In the genomic region with DNA sequence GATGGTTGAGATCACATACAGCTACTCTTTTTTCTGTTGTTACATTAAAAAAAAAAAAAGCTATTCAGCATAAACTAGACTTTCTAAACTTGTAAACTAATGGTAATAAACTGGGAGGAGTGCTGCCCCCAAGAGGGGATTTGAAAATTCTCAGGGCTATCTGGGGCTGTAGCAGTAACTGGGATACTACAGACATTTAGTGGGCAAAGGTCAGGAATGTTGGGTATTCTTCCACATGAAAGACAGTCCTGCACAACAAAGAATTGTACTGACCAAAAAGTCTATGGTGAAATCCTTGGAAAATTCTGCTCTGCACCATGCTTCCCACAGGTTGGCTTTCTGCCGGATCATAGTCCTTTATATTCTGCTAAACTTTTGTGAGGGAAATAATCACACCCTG, we compare ENCODE assay signal across 1 cellular context.
TF ChIP-seq lines count a peak whose summit lies in the region.

No MANE protein-coding gene starts in this region.

TF ChIP-seq in GM23338, 12 proteins besides CTCF, POLR2A, EP300 and RAD21:
- TF ChIP-seq, protein P1, sequence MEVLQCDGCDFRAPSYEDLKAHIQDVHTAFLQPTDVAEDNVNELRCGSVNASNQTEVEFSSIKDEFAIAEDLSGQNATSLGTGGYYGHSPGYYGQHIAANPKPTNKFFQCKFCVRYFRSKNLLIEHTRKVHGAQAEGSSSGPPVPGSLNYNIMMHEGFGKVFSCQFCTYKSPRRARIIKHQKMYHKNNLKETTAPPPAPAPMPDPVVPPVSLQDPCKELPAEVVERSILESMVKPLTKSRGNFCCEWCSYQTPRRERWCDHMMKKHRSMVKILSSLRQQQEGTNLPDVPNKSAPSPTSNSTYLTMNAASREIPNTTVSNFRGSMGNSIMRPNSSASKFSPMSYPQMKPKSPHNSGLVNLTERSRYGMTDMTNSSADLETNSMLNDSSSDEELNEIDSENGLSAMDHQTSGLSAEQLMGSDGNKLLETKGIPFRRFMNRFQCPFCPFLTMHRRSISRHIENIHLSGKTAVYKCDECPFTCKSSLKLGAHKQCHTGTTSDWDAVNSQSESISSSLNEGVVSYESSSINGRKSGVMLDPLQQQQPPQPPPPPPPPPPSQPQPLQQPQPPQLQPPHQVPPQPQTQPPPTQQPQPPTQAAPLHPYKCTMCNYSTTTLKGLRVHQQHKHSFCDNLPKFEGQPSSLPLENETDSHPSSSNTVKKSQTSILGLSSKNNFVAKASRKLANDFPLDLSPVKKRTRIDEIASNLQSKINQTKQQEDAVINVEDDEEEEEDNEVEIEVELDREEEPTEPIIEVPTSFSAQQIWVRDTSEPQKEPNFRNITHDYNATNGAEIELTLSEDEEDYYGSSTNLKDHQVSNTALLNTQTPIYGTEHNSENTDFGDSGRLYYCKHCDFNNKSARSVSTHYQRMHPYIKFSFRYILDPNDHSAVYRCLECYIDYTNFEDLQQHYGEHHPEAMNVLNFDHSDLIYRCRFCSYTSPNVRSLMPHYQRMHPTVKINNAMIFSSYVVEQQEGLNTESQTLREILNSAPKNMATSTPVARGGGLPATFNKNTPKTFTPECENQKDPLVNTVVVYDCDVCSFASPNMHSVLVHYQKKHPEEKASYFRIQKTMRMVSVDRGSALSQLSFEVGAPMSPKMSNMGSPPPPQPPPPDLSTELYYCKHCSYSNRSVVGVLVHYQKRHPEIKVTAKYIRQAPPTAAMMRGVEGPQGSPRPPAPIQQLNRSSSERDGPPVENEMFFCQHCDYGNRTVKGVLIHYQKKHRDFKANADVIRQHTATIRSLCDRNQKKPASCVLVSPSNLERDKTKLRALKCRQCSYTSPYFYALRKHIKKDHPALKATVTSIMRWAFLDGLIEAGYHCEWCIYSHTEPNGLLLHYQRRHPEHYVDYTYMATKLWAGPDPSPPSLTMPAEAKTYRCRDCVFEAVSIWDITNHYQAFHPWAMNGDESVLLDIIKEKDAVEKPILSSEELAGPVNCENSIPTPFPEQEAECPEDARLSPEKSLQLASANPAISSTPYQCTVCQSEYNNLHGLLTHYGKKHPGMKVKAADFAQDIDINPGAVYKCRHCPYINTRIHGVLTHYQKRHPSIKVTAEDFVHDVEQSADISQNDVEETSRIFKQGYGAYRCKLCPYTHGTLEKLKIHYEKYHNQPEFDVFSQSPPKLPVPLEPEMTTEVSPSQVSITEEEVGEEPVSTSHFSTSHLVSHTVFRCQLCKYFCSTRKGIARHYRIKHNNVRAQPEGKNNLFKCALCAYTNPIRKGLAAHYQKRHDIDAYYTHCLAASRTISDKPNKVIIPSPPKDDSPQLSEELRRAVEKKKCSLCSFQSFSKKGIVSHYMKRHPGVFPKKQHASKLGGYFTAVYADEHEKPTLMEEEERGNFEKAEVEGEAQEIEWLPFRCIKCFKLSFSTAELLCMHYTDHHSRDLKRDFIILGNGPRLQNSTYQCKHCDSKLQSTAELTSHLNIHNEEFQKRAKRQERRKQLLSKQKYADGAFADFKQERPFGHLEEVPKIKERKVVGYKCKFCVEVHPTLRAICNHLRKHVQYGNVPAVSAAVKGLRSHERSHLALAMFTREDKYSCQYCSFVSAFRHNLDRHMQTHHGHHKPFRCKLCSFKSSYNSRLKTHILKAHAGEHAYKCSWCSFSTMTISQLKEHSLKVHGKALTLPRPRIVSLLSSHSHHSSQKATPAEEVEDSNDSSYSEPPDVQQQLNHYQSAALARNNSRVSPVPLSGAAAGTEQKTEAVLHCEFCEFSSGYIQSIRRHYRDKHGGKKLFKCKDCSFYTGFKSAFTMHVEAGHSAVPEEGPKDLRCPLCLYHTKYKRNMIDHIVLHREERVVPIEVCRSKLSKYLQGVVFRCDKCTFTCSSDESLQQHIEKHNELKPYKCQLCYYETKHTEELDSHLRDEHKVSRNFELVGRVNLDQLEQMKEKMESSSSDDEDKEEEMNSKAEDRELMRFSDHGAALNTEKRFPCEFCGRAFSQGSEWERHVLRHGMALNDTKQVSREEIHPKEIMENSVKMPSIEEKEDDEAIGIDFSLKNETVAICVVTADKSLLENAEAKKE (CRISPR knock-in tag; IDR thresholded peaks at IDR 0.05) = no peak
- TF ChIP-seq POLR2AphosphoS5 (IDR thresholded peaks at IDR 0.05; ENCODE audit: low read depth) = no peak
- no peak for TF ChIP-seq JUNB (IDR thresholded peaks at IDR 0.05; ENCODE audit: unreplicated experiment)
- no peak for TF ChIP-seq CREB1 (CRISPR knock-in tag; IDR thresholded peaks at IDR 0.05; ENCODE audit: low read depth)
- no peak for TF ChIP-seq EZH2phosphoT487 (IDR thresholded peaks at IDR 0.05; ENCODE audit: unreplicated experiment)
- TF ChIP-seq EZH2 (IDR thresholded peaks at IDR 0.05; ENCODE audit: low read depth, unreplicated experiment) = no peak
- TF ChIP-seq NANOG (IDR thresholded peaks at IDR 0.05; ENCODE audit: borderline replicate concordance) = no peak
- TF ChIP-seq, protein P2, sequence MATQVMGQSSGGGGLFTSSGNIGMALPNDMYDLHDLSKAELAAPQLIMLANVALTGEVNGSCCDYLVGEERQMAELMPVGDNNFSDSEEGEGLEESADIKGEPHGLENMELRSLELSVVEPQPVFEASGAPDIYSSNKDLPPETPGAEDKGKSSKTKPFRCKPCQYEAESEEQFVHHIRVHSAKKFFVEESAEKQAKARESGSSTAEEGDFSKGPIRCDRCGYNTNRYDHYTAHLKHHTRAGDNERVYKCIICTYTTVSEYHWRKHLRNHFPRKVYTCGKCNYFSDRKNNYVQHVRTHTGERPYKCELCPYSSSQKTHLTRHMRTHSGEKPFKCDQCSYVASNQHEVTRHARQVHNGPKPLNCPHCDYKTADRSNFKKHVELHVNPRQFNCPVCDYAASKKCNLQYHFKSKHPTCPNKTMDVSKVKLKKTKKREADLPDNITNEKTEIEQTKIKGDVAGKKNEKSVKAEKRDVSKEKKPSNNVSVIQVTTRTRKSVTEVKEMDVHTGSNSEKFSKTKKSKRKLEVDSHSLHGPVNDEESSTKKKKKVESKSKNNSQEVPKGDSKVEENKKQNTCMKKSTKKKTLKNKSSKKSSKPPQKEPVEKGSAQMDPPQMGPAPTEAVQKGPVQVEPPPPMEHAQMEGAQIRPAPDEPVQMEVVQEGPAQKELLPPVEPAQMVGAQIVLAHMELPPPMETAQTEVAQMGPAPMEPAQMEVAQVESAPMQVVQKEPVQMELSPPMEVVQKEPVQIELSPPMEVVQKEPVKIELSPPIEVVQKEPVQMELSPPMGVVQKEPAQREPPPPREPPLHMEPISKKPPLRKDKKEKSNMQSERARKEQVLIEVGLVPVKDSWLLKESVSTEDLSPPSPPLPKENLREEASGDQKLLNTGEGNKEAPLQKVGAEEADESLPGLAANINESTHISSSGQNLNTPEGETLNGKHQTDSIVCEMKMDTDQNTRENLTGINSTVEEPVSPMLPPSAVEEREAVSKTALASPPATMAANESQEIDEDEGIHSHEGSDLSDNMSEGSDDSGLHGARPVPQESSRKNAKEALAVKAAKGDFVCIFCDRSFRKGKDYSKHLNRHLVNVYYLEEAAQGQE (IDR thresholded peaks at IDR 0.05; ENCODE audit: unreplicated experiment) = no peak
- no peak for TF ChIP-seq ZNF114 (CRISPR knock-in tag; IDR thresholded peaks at IDR 0.05)
- TF ChIP-seq, protein P3, sequence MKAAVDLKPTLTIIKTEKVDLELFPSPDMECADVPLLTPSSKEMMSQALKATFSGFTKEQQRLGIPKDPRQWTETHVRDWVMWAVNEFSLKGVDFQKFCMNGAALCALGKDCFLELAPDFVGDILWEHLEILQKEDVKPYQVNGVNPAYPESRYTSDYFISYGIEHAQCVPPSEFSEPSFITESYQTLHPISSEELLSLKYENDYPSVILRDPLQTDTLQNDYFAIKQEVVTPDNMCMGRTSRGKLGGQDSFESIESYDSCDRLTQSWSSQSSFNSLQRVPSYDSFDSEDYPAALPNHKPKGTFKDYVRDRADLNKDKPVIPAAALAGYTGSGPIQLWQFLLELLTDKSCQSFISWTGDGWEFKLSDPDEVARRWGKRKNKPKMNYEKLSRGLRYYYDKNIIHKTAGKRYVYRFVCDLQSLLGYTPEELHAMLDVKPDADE (IDR thresholded peaks at IDR 0.05) = no peak
- no peak for TF ChIP-seq ZNF331 (CRISPR knock-in tag; IDR thresholded peaks at IDR 0.05; ENCODE audit: low read depth)
- TF ChIP-seq STAT1 (IDR thresholded peaks at IDR 0.05; ENCODE audit: unreplicated experiment) = no peak
TF ChIP-seq in GM23338: peak in this region for 0.
